8 cellular contexts compared by ENCODE assay signal in the genomic region with DNA sequence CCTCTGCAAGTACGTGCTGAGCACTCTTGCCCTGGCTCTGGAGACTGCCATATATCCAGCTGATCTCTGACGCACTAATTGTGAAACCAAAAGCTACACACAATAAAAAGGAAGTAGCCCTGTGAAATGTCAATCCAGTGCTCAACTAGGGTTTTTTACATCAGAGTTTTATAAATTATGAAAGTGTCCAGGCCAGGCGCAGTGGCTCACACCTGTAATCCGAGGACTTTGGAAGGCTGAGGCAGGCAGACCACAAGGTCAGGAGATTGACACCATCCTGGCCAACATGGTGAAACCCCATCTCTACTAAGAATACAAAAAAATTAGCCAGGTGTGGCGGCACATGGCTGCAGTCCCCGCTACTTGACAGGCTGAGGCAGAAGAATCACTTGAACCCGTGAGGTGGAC. TPM values are rescaled to one million over a fixed set of nuclear protein-coding genes. Genes with fewer than 3 reads are reported as not detected.
A peak's percentile ranks its signal among the peaks of the same experiment; 100 is the strongest.
DNase-seq lines count a peak whose midpoint lies in the region; ATAC-seq, FAIRE-seq and TF ChIP-seq lines count a peak whose summit lies in the region.

No MANE protein-coding gene starts in this region.

- WGBS in heart right ventricle, 2 donors = 78 to 90% methylated on average over 7 of the region's 7 CpGs
- 95 to 96% methylated on average over 7 of the region's 7 CpGs for WGBS in GM23248 (ENCODE audit: low coverage in 1 of 2, low lambda C conversion rate in 2 of 2, missing lambda C conversion rate in 2 of 2), 2 experiments

- H3K79me2 ChIP-seq in GM23248 (ENCODE audit: insufficient read depth) = no peaks in the 10 kb centered on the region

- FAIRE-seq in GM12891 (lab: Jason Lieb, UNC) = no peak

- no peak for DNase-seq in GM12891 (ENCODE audit: insufficient read length, low spot score)
- no peak for DNase-seq in heart right ventricle
- DNase-seq in ACHN = no peak
- no peak for DNase-seq in GM23248
- DNase-seq in omental fat pad (ENCODE audit: low spot score) = no peak
- no peak for DNase-seq in NCI-H187 (lab: John Stamatoyannopoulos, UW)

- in situ Hi-C loops in ACHN (cut with HindIII; ENCODE audit: low pct_ligation_motif_present, low pct_unique_long_range_greater_than_20kb, low sequenced_read_pairs) (no loop called here), GM23248 (cut with MboI) (loop anchor here (10.0 to 25.0 kb wide), 2 partner anchors 198 to 281 kb away; no protein-coding TSS in a partner anchor)

- H4K20me1 ChIP-seq in GM23248 (ENCODE audit: insufficient read depth) = no peaks in the 10 kb centered on the region

- H3K27me3 ChIP-seq in heart right ventricle = no peaks in the 10 kb centered on the region
- no peaks in the 10 kb centered on the region for H3K27me3 ChIP-seq in GM23248 (replicated peaks; ENCODE audit: insufficient read depth)

- H3K9me2 ChIP-seq in GM23248 (ENCODE audit: insufficient read depth) = no peaks in the 10 kb centered on the region

- H3K4me2 ChIP-seq in GM23248 (ENCODE audit: unreplicated experiment) = no peak overlapping the region

- ATAC-seq in GM21447 (IDR thresholded peaks at IDR 0.05; ENCODE audit: unreplicated experiment) (peak; percentile 98), HG03571 (IDR thresholded peaks at IDR 0.05; ENCODE audit: unreplicated experiment) (peak; percentile 93), heart right ventricle (peak in 6 of 8 donors; percentile 46 to 84 (median 78)), omental fat pad (ENCODE audit: low FRiP score) (no peak)

- H3F3A ChIP-seq in GM23248 (ENCODE audit: insufficient read depth) = no peaks in the 10 kb centered on the region

- TF ChIP-seq CTCF in heart right ventricle (IDR thresholded peaks at IDR 0.05) (no peak), omental fat pad (IDR thresholded peaks at IDR 0.05) (no peak)

- peak overlapping the region in 2 of 10 donors; percentile 0 to 3 for H3K4me3 ChIP-seq in heart right ventricle
- H3K4me3 ChIP-seq in GM23248 = no peak overlapping the region

- TF ChIP-seq POLR2A in GM12891 (IDR thresholded peaks at IDR 0.05; ENCODE audit: low read depth, low read length) = no peak

- H3K4me1 ChIP-seq in heart right ventricle (peaks cover 0 to 13% (median 0%) of the 10 kb centered on the region in 9 donors), GM23248 (ENCODE audit: insufficient read depth) (no peaks in the 10 kb centered on the region)

- H3K36me3 ChIP-seq in heart right ventricle (peaks cover 0 to 7% (median 0%) of the 10 kb centered on the region in 9 donors), GM23248 (ENCODE audit: low read depth) (no peaks in the 10 kb centered on the region; the same call in 1 of the 2 replicates)

- peaks cover 0 to 15% (median 4%) of the 10 kb centered on the region in 11 donors for H3K9me3 ChIP-seq in heart right ventricle
- no peaks in the 10 kb centered on the region for H3K9me3 ChIP-seq in GM23248 (ENCODE audit: low read depth)

- H3K27ac ChIP-seq in heart right ventricle (peak overlapping the region in 5 of 10 donors; percentile 4 to 81 (median 37)), GM23248 (no peak overlapping the region)

- intact Hi-C loops in heart right ventricle (cut with DNase I) = loop anchor here in 2 of 10 donors (10.0 kb wide), 2 partner anchors 108 to 198 kb away; a partner anchor contains a TSS

- no peak overlapping the region for H3K9ac ChIP-seq in GM23248

- no peak overlapping the region for H2AFZ ChIP-seq in GM23248

TF ChIP-seq in GM12891, 5 proteins besides CTCF, POLR2A, EP300 and RAD21:
- TF ChIP-seq SPI1 (IDR thresholded peaks at IDR 0.05; ENCODE audit: low read depth, low read length) = peak; percentile 82
- TF ChIP-seq POU2F2 (IDR thresholded peaks at IDR 0.05; ENCODE audit: low read depth, low read length) = 0 out of 2 replicates have a peak, but pooled peaks have one; percentile 42
- no peak for TF ChIP-seq PAX5 (IDR thresholded peaks at IDR 0.05; ENCODE audit: insufficient read depth, low read length, severe bottlenecking)
- TF ChIP-seq TAF1 (IDR thresholded peaks at IDR 0.05; ENCODE audit: low read depth, low read length) = no peak

RNA-seq across cellular contexts. Expression of a gene that starts 24.5 kb away (rescaled TPM):
- 6.0 TPM for polyA plus RNA-seq in GM12891 (2012; ENCODE audit: low read depth, missing spikeins)
- 10 to 100 TPM; 21.9 to 27.8 (median 24.5) TPM for total RNA-seq in heart right ventricle
- polyA plus RNA-seq in heart right ventricle = 10 to 100 TPM; 11.9 to 12.4 TPM
- total RNA-seq in GM23248 (2014; rRNA removed; shearing (Covaris generic)) = 39.1 and 43.6 TPM in 2 replicates
- polyA plus RNA-seq in GM23248 (2016; fragmentation: Nextera tagmentation; extraction: Ambion mirVana) = 22.4 and 25.0 TPM in 2 replicates
- total RNA-seq in omental fat pad = 10 to 100 TPM; 13.6 to 30.1 (median 23.2) TPM

RNA-seq across cellular contexts. Expression of a gene that starts 25.1 kb away (rescaled TPM):
- polyA plus RNA-seq in GM12891 (2012; ENCODE audit: low read depth, missing spikeins) = 6.5 TPM
- 1 to 10 TPM; 3.2 to 5.5 (median 4.7) TPM for total RNA-seq in heart right ventricle
- 1 to 10 TPM; 1.5 to 2.9 TPM for polyA plus RNA-seq in heart right ventricle
- total RNA-seq in GM23248 (2014; rRNA removed; shearing (Covaris generic)) = 5.2 and 7.1 TPM in 2 replicates
- 5.3 and 6.7 TPM in 2 replicates for polyA plus RNA-seq in GM23248 (2016; fragmentation: Nextera tagmentation; extraction: Ambion mirVana)
- total RNA-seq in omental fat pad = 1 to 10 TPM; 2.9 to 6.1 (median 4.7) TPM
